Comparison of ENCODE assay signal across 19 cellular contexts in genomic region chr6:88161921-88162320, GRCh38. TPM values are rescaled to one million over a fixed set of nuclear protein-coding genes. Genes with fewer than 3 reads are reported as not detected.
DNase-seq lines count a peak whose midpoint lies in the region; ATAC-seq and TF ChIP-seq lines count a peak whose summit lies in the region.
"Had no signal": no experiment of that assay in that cellular context is flagged by ENCODE, and none has a peak within 500 bp of the region (broad histone marks: within the 10 kb centered on the region; RNA-seq: fewer than 3 reads in every experiment).

No MANE protein-coding gene starts in this region.

- intact Hi-C loops in OCI-LY7 (cut with micrococcal nuclease; ENCODE audit: unreplicated experiment): loop anchor here (10.0 kb wide), 2 partner anchors 757 to 1193 kb away; partner anchors contain the start of genes CFAP206 and UBE2J1
- intact Hi-C loops in CD8-positive, alpha-beta T cell (cut with DNase I, micrococcal nuclease): no loop called here

- H3K27ac Mint-ChIP-seq in CD8-positive, alpha-beta T cell: no peak overlapping the region
- no peak overlapping the region for H3K27ac Mint-ChIP-seq in neural progenitor cell
- H3K27ac Mint-ChIP-seq: CD4-positive, alpha-beta memory T cell had no signal

- TF ChIP-seq CTCF in DOHH2 (IDR thresholded peaks at IDR 0.05; ENCODE audit: low read depth, low read length, poor library complexity, severe bottlenecking): no peak
- no peak for TF ChIP-seq CTCF in OCI-LY7 (conservative IDR thresholded peaks at IDR 0.05; ENCODE audit: low read length)
- TF ChIP-seq CTCF in neural cell (IDR thresholded peaks at IDR 0.05; ENCODE audit: poor library complexity, severe bottlenecking): no peak
- no peak for TF ChIP-seq CTCF in CD8-positive, alpha-beta T cell (IDR thresholded peaks at IDR 0.05)
- TF ChIP-seq CTCF in neural progenitor cell (IDR thresholded peaks at IDR 0.05): no peak

- peaks cover 61% of the 10 kb centered on the region for H3K4me1 ChIP-seq in DOHH2 (ENCODE audit: control insufficient read depth, low read length)
- peaks cover 57% of the 10 kb centered on the region for H3K4me1 ChIP-seq in OCI-LY7 (ENCODE audit: insufficient read depth, low read length, poor library complexity, severe bottlenecking)
- no peaks in the 10 kb centered on the region for H3K4me1 ChIP-seq in CD8-positive, alpha-beta T cell (ENCODE audit: insufficient read depth, low read length)
- no peaks in the 10 kb centered on the region for H3K4me1 ChIP-seq in neural progenitor cell

- 0 out of 2 replicates have a peak, but pooled peaks cover 7% of the 10 kb centered on the region for H4K20me1 ChIP-seq in DOHH2 (ENCODE audit: control insufficient read depth, insufficient read depth, low read depth, low read length)
- peaks cover 5% of the 10 kb centered on the region; the same call in 1 of the 2 replicates for H4K20me1 ChIP-seq in OCI-LY7 (ENCODE audit: insufficient read depth, low read length)
- H4K20me1 ChIP-seq in neural cell (ENCODE audit: insufficient read depth): no peaks in the 10 kb centered on the region
- no peaks in the 10 kb centered on the region for H4K20me1 ChIP-seq in neural progenitor cell (ENCODE audit: low read depth)

- H3K79me2 ChIP-seq in DOHH2 (ENCODE audit: control insufficient read depth, low read length) (peaks cover 98% of the 10 kb centered on the region), OCI-LY7 (ENCODE audit: insufficient read depth, low read depth, low read length) (peaks cover 97% of the 10 kb centered on the region), neural cell (replicated peaks; ENCODE audit: insufficient read depth, low read length) (peaks cover 89% of the 10 kb centered on the region), neural progenitor cell (ENCODE audit: low read depth) (no peaks in the 10 kb centered on the region)

- H3K27ac ChIP-seq in DOHH2 (ENCODE audit: low read depth, low read length): peak overlapping the region; percentile 79
- H3K27ac ChIP-seq in OCI-LY7 (ENCODE audit: low read depth, low read length, poor library complexity, severe bottlenecking): peak overlapping the region; percentile 80
- peak overlapping the region; percentile 1 for H3K27ac ChIP-seq in neural cell (ENCODE audit: low read length)
- H3K27ac ChIP-seq in CD8-positive, alpha-beta T cell (ENCODE audit: low read depth, low read length): no peak overlapping the region
- H3K27ac ChIP-seq in neural progenitor cell: no peak overlapping the region
- H3K27ac ChIP-seq: A549 had no signal

- peaks cover 93% of the 10 kb centered on the region for H3K36me3 ChIP-seq in DOHH2 (ENCODE audit: control insufficient read depth, low read length)
- H3K36me3 ChIP-seq in OCI-LY7 (ENCODE audit: insufficient read depth, low read length): peaks cover 85% of the 10 kb centered on the region
- no peaks in the 10 kb centered on the region for H3K36me3 ChIP-seq in neural cell (ENCODE audit: insufficient read depth, low read length)
- H3K36me3 ChIP-seq in CD8-positive, alpha-beta T cell (ENCODE audit: insufficient read depth, low read length): no peaks in the 10 kb centered on the region
- no peaks in the 10 kb centered on the region for H3K36me3 ChIP-seq in neural progenitor cell
- H3K36me3 ChIP-seq: HAP-1 had no signal

- CTCF ChIA-PET in OCI-LY7 (lab: Charles Lee; ENCODE audit: unreplicated experiment): no interaction called here
- CTCF ChIA-PET in CD8-positive, alpha-beta T cell (lab: Charles Lee): no interaction called here

- TF ChIP-seq RAD21 in neural cell (conservative IDR thresholded peaks at IDR 0.05): no peak

- no TSS peak for BruUV-seq in OCI-LY7 (replicated peaks; lab: Mats Ljungman, UMichigan)

- H3K27me3 Mint-ChIP-seq in CD8-positive, alpha-beta T cell (ENCODE audit: low read depth): peaks cover 30% of the 10 kb centered on the region
- peaks cover 4% of the 10 kb centered on the region for H3K27me3 Mint-ChIP-seq in neural progenitor cell (ENCODE audit: insufficient read depth, low read depth)

- H3K4me2 ChIP-seq in DOHH2 (ENCODE audit: low read length): peak overlapping the region; percentile 96
- peak overlapping the region; percentile 93 for H3K4me2 ChIP-seq in OCI-LY7 (ENCODE audit: low read length)
- H3K4me2 ChIP-seq in neural cell (ENCODE audit: low read length): peak overlapping the region; percentile 75
- H3K4me2 ChIP-seq in neural progenitor cell: no peak overlapping the region
- H3K4me2 ChIP-seq: A549 had no signal

- no peaks in the 10 kb centered on the region for H3K27me3 ChIP-seq in DOHH2 (ENCODE audit: control insufficient read depth, low read length)
- H3K27me3 ChIP-seq in neural cell (ENCODE audit: insufficient read depth, low read depth, low read length): no peaks in the 10 kb centered on the region
- peaks cover 5% of the 10 kb centered on the region for H3K27me3 ChIP-seq in CD8-positive, alpha-beta T cell (ENCODE audit: insufficient read depth, low read length)
- peaks cover 39% of the 10 kb centered on the region for H3K27me3 ChIP-seq in neural progenitor cell

- peaks cover 9% of the 10 kb centered on the region for H3K4me1 Mint-ChIP-seq in CD8-positive, alpha-beta T cell (ENCODE audit: low read depth)
- peaks cover 8% of the 10 kb centered on the region for H3K4me1 Mint-ChIP-seq in neural progenitor cell

- POLR2A ChIA-PET in OCI-LY7 (lab: Charles Lee): interaction anchor here (1.1 to 5.5 kb wide), 3 partner anchors 234 to 281 kb away, joined by 3 to 71 read pairs (median 4); no protein-coding TSS in a partner anchor
- POLR2A ChIA-PET in CD8-positive, alpha-beta T cell (lab: Charles Lee): no interaction called here

- H3K4me3 ChIP-seq in DOHH2 (ENCODE audit: low read length) (peak overlapping the region; percentile 80), OCI-LY7 (ENCODE audit: low read depth, low read length, poor library complexity, severe bottlenecking) (peak overlapping the region; percentile 97), neural cell (ENCODE audit: low read length) (peak overlapping the region; percentile 89), neural progenitor cell (no peak overlapping the region)
- H3K4me3 ChIP-seq in CD8-positive, alpha-beta T cell (ENCODE audit: low read depth, low read length): no peak overlapping the region
- H3K4me3 ChIP-seq: A549, HAP-1 had no signal

- ATAC-seq in CD8-positive, alpha-beta T cell: no peak
- ATAC-seq: A549 had no signal

- H3F3A ChIP-seq in DOHH2 (ENCODE audit: control insufficient read depth, insufficient read depth) (peaks cover 24% of the 10 kb centered on the region), neural cell (ENCODE audit: insufficient read depth, low read length, poor library complexity, severe bottlenecking) (peaks cover 5% of the 10 kb centered on the region), neural progenitor cell (ENCODE audit: low read depth) (no peaks in the 10 kb centered on the region)

- no peaks in the 10 kb centered on the region for H3K9me3 ChIP-seq in DOHH2 (ENCODE audit: control insufficient read depth, insufficient read depth, low read length)
- H3K9me3 ChIP-seq in OCI-LY7 (ENCODE audit: low read length): no peaks in the 10 kb centered on the region
- H3K9me3 ChIP-seq in neural cell (ENCODE audit: low read length): no peaks in the 10 kb centered on the region
- H3K9me3 ChIP-seq in CD8-positive, alpha-beta T cell (ENCODE audit: low read length): no peaks in the 10 kb centered on the region
- H3K9me3 ChIP-seq in neural progenitor cell (ENCODE audit: low read depth): no peaks in the 10 kb centered on the region
- H3K9me3 ChIP-seq: A549, Caco-2, HAP-1 had no signal

- H3K9ac ChIP-seq in neural cell (ENCODE audit: low read length) (peak overlapping the region; percentile 95), neural progenitor cell (no peak overlapping the region)

- H3K9me2 ChIP-seq in DOHH2 (replicated peaks; ENCODE audit: control insufficient read depth, low read length): no peaks in the 10 kb centered on the region
- no peaks in the 10 kb centered on the region for H3K9me2 ChIP-seq in OCI-LY7 (ENCODE audit: insufficient read depth, low read length)
- no peaks in the 10 kb centered on the region for H3K9me2 ChIP-seq in neural cell (ENCODE audit: insufficient read depth, low read length)

- no peaks in the 10 kb centered on the region for H3K36me3 Mint-ChIP-seq in CD8-positive, alpha-beta T cell
- H3K36me3 Mint-ChIP-seq in neural progenitor cell: no peaks in the 10 kb centered on the region
- H3K36me3 Mint-ChIP-seq: CD4-positive, alpha-beta memory T cell had no signal

- H3K4me3 Mint-ChIP-seq in CD8-positive, alpha-beta T cell: no peak overlapping the region
- no peak overlapping the region for H3K4me3 Mint-ChIP-seq in neural progenitor cell
- H3K4me3 Mint-ChIP-seq: CD4-positive, alpha-beta memory T cell had no signal

- H3K9me3 Mint-ChIP-seq in CD8-positive, alpha-beta T cell: no peaks in the 10 kb centered on the region
- no peaks in the 10 kb centered on the region for H3K9me3 Mint-ChIP-seq in neural progenitor cell

- H2AFZ ChIP-seq in OCI-LY7 (ENCODE audit: low read length): no peak overlapping the region
- H2AFZ ChIP-seq in neural cell (ENCODE audit: low read depth, low read length): no peak overlapping the region
- no peak overlapping the region for H2AFZ ChIP-seq in neural progenitor cell (replicated peaks)

- DNase-seq in OCI-LY7 (ENCODE audit: low spot score): no peak
- peak; percentile 53 for DNase-seq in cerebellar cortex (ENCODE audit: low spot score)
- DNase-seq in CD8-positive, alpha-beta T cell: no peak
- no peak for DNase-seq in neural progenitor cell (ENCODE audit: low spot score)
- no peak for DNase-seq in NCI-H2107 (lab: John Stamatoyannopoulos, UW)
- DNase-seq in SKM-1 (lab: John Stamatoyannopoulos, UW; ENCODE audit: unreplicated experiment): no peak
- DNase-seq: 8988T; Caco-2; CD4-positive, alpha-beta memory T cell; DMS153; DND-41; EL; GF-D8; GOT3 had no signal

- TF ChIP-seq EP300 in neural cell (conservative IDR thresholded peaks at IDR 0.05; ENCODE audit: poor library complexity, severe bottlenecking): no peak

RNA-seq across cellular contexts. Expression of gene CNR1, which starts 4.2 kb away (rescaled TPM):
- total RNA-seq in OCI-LY7 (2014; rRNA removed; shearing (Covaris generic)): 109 and 150 TPM in 2 replicates
- total RNA-seq in OCI-LY7 (2022) (246 and 247 TPM in 2 replicates), neural progenitor cell (ENCODE audit: low replicate concordance) (0.26 and 0.34 TPM in 2 replicates)
- 493 and 512 TPM in 2 replicates for polyA plus RNA-seq in neural cell
- 718 and 731 TPM in 2 replicates for polyA minus RNA-seq in neural cell
- not detected for total RNA-seq in CD8-positive, alpha-beta T cell
- total RNA-seq: Caco-2; CD4-positive, alpha-beta memory T cell had no signal
- polyA plus RNA-seq: BJ; CD4-positive, alpha-beta memory T cell had no signal

Comparison
In these comparisons a context has a peak if more than half of its experiments do, and no peak if none do; other contexts are left out.
1. H3K27ac ChIP-seq: peak in DOHH2 (single experiment), OCI-LY7 (single experiment) and neural cell (single experiment); none in CD8-positive, alpha-beta T cell (single experiment) and neural progenitor cell (single experiment).
2. H3K4me3 ChIP-seq: peak in DOHH2 (single experiment), OCI-LY7 (single experiment) and neural cell (single experiment); none in CD8-positive, alpha-beta T cell (single experiment) and neural progenitor cell (single experiment).
3. RNA of gene CNR1, which starts 4.2 kb away (total RNA-seq): 109 to 247 TPM in OCI-LY7; 0.26 to 0.34 TPM in neural progenitor cell and not detected in CD8-positive, alpha-beta T cell; every median in the first group is over 10 times any median in the second.